ENCODE assay signal across 8 cellular contexts in the genomic region with DNA sequence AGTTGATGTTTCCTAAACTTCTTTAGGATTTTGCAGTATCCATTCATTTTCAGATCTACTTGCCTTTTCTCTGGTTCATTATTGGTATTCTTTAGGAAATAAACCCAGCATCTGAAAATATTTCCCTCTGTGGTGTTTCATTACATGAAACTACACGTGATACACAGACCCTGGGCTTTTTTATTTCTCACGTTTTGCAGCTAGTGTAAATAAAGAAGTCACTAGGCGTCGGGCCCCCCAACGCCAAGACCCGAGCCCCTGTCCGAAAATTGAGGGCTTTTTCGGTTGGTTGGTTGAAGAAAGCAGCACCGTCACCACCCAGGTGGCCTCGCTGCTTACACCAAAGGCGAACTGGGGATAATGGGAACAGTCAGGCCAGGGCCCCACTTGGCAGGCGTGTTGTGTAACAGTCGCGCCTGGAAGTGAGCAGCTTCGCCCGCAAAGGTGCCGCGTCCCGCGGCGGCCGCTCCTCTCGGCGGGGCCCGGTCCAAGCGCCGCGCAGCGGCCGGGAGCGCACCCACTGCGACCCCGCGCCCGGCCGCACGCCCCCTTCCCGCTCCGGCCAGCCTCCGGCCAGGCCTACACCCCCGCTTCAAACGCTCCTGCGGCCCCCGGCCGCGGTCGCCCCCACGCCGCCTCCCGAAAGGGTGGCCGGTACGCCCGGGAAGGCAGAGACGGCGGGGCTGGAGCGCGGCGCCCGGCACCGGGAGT. TPM values are rescaled to one million over a fixed set of nuclear protein-coding genes. Genes with fewer than 3 reads are reported as not detected.
DNase-seq lines count a peak whose midpoint lies in the region; ATAC-seq and TF ChIP-seq lines count a peak whose summit lies in the region.

No MANE protein-coding gene starts in this region.

- no peaks in the 10 kb centered on the region for H3K27me3 ChIP-seq in endodermal cell (ENCODE audit: control insufficient read depth, insufficient read depth, low read length, poor library complexity, severe bottlenecking)
- no peaks in the 10 kb centered on the region for H3K27me3 ChIP-seq in mesendoderm (ENCODE audit: insufficient read depth, low read length, poor library complexity)

- 0% methylated on average over 9 to 60 of the region's 60 CpGs for WGBS in endodermal cell (ENCODE audit: insufficient coverage in 1 of 2, insufficient read length in 1 of 2), 2 experiments
- WGBS in mesendoderm (ENCODE audit: extremely low coverage, insufficient coverage, low lambda C conversion rate) = no CpG with 5 or more reads among the region's 60 CpGs

- H3K79me2 ChIP-seq in mesendoderm (ENCODE audit: control insufficient read depth, insufficient read depth, low read length) = peaks cover 17% of the 10 kb centered on the region

- H2BK120ac ChIP-seq in mesendoderm (ENCODE audit: low read depth, low read length) = peak overlapping the region; percentile 29

- H3K9me3 ChIP-seq in endodermal cell (ENCODE audit: control insufficient read depth, low read length) = peaks cover 12% of the 10 kb centered on the region

- H3K36me3 Mint-ChIP-seq in endodermal cell (ENCODE audit: low read depth) = peaks cover 18% of the 10 kb centered on the region

- H3K36me3 ChIP-seq in endodermal cell (ENCODE audit: control insufficient read depth, insufficient read depth, low read length) (no peaks in the 10 kb centered on the region), mesendoderm (ENCODE audit: control insufficient read depth, insufficient read depth, low read length) (no peaks in the 10 kb centered on the region)

- peak overlapping the region; percentile 98 for H3K4ac ChIP-seq in mesendoderm (ENCODE audit: low read depth, low read length)

- H2BK15ac ChIP-seq in mesendoderm (replicated peaks; ENCODE audit: low read depth) = peak overlapping the region; percentile 93

- TF ChIP-seq CTCF in endodermal cell (conservative IDR thresholded peaks at IDR 0.05) = peak; percentile 56

- H4K8ac ChIP-seq in mesendoderm (ENCODE audit: low read depth, low read length) = peak overlapping the region; percentile 81

- peaks cover 4% of the 10 kb centered on the region for H3K79me1 ChIP-seq in mesendoderm (ENCODE audit: low read length)

- H3K4me2 ChIP-seq in mesendoderm (ENCODE audit: low read length) = peak overlapping the region; percentile 61

- H3K27me3 Mint-ChIP-seq in endodermal cell (ENCODE audit: insufficient read depth) = no peaks in the 10 kb centered on the region

- H4K5ac ChIP-seq in mesendoderm (ENCODE audit: low read length) = no peak overlapping the region

- peak overlapping the region; percentile 96 for H3K27ac ChIP-seq in endodermal cell (ENCODE audit: low read depth, low read length)
- H3K27ac ChIP-seq in mesendoderm (ENCODE audit: low read depth, low read length) = peak overlapping the region; percentile 97

- DNase-seq in NCI-H345 (lab: John Stamatoyannopoulos, UW) = peak; percentile 44
- peak; percentile 78 for DNase-seq in activated CD8-positive, alpha-beta memory T cell treated with anti-CD3 and anti-CD28 coated beads, Interleukin-2, amount 50 U/mL, for 48 hours
- DNase-seq in endodermal cell = peak; percentile 86
- DNase-seq in mesendoderm = peak; percentile 71
- peak; percentile 11 for DNase-seq in stimulated activated CD8-positive, alpha-beta memory T cell treated with anti-CD3 and anti-CD28 coated beads, Interleukin-4, amount 100 ng/mL, for 24 hours (ENCODE audit: low read depth)
- DNase-seq in GDM1 (lab: John Stamatoyannopoulos, UW) = no peak

- no peak for ATAC-seq in GM18909 (IDR thresholded peaks at IDR 0.05; ENCODE audit: poor library complexity, unreplicated experiment)

- H3K9ac ChIP-seq in endodermal cell (ENCODE audit: extremely low read depth, low read length, poor library complexity, severe bottlenecking) (peak overlapping the region; percentile 83), mesendoderm (ENCODE audit: low read length) (peak overlapping the region; percentile 87)

- H3K4me1 Mint-ChIP-seq in endodermal cell = peaks cover 32% of the 10 kb centered on the region

- H2BK5ac ChIP-seq in mesendoderm (ENCODE audit: low read length) = no peak overlapping the region

- peak overlapping the region; percentile 86 for H3K4me3 Mint-ChIP-seq in endodermal cell

- peak overlapping the region; percentile 95 for H3K56ac ChIP-seq in mesendoderm (ENCODE audit: low read length)

- no peak overlapping the region for H2AK5ac ChIP-seq in mesendoderm (ENCODE audit: low read length)

- H3K23ac ChIP-seq in mesendoderm (ENCODE audit: low read length) = peak overlapping the region; percentile 99

- peak; percentile 38 for TF ChIP-seq POLR2A in GM19099 (IDR thresholded peaks at IDR 0.05; ENCODE audit: extremely low read depth, insufficient read length, low read depth)

- peaks cover 21% of the 10 kb centered on the region for H3K9me3 Mint-ChIP-seq in endodermal cell

- H3K4me3 ChIP-seq in endodermal cell (ENCODE audit: low read length) (peak overlapping the region; percentile 98), mesendoderm (ENCODE audit: low read length) (peak overlapping the region; percentile 82)

- H3K18ac ChIP-seq in mesendoderm (ENCODE audit: low read length) = peak overlapping the region; percentile 100

- peak overlapping the region; percentile 95 for H3K27ac Mint-ChIP-seq in endodermal cell

- no peaks in the 10 kb centered on the region for H3K4me1 ChIP-seq in endodermal cell (ENCODE audit: control insufficient read depth, insufficient read depth, low read length)
- peaks cover 4% of the 10 kb centered on the region for H3K4me1 ChIP-seq in mesendoderm (ENCODE audit: control insufficient read depth, low read depth, low read length)

RNA-seq across cellular contexts. Expression of a gene that starts 1.2 kb away (rescaled TPM):
- 10 to 100 TPM; 28.1 to 42.5 TPM for total RNA-seq in endodermal cell
- polyA plus RNA-seq in endodermal cell (2013, experiment 1 of 2) = 20.0 TPM
- polyA plus RNA-seq in endodermal cell (2013, experiment 2 of 2) = 17.4 TPM
- 17.9 TPM for polyA plus RNA-seq in mesendoderm (2013, experiment 1 of 2)
- 18.7 TPM for polyA plus RNA-seq in mesendoderm (2013, experiment 2 of 2)

RNA-seq across cellular contexts. Expression of a gene that starts 50.2 kb away (rescaled TPM):
- total RNA-seq in endodermal cell = 10 to 100 TPM; 27.2 to 46.9 TPM
- polyA plus RNA-seq in endodermal cell (2013, experiment 1 of 2) = 17.4 TPM
- polyA plus RNA-seq in endodermal cell (2013, experiment 2 of 2) = 17.3 TPM
- 12.4 TPM for polyA plus RNA-seq in mesendoderm (2013, experiment 1 of 2)
- 12.0 TPM for polyA plus RNA-seq in mesendoderm (2013, experiment 2 of 2)
